In the genomic region with DNA sequence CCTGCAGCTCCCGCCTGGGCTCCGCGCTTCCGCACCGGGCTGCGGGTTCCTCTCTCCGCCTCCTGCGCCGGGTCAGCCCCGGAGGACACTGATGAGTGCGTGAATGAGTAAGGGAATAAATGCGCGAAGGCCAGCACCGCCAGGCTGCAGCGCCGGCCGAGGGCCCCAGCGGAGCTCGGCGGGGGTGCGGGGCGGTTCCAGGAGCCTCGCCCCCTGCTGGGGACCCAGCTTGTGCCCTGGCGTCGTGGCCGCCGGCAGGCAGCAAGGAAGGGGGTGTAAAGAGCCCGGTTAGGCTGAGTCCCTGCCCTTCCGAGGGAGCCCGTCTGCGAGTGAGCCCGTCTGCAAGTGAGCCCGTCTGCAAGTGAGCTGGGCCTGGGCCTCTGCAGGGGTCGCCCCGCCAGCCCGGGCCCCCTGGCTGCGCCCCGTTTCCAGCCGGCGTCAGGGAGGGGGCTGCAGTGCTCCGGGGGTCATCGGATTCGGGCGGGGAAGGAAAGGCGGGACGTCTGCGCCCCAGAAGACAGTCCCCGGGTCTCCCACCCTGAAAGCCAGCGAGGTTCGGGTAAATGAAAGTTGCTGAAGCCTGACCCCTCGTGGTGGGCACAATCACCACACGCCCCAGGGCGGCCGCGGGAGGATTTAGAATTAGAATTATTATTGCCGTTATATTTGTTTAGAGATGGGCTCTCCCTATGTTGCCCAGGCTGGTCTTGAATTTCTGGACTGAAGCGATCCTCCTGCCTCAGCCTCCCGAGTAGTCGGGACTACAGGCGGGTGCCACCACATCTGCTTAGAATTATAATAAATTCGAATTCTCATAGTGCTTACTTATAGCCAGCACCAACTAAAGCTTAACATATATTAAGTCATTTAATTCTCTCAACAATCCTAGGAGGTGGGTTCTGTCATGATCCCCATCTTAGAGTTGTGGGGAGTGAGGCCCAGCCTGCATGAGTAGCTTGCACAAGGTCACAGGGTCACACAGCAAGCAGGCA, we compare ENCODE assay signal across 8 cellular contexts. TPM values are rescaled to one million over a fixed set of nuclear protein-coding genes. Genes with fewer than 3 reads are reported as not detected.
DNase-seq lines count a peak whose midpoint lies in the region; ATAC-seq and TF ChIP-seq lines count a peak whose summit lies in the region.

No MANE protein-coding gene starts in this region.

- H3K4me3 ChIP-seq in SJSA1 (peak overlapping the region; percentile 32), thoracic aorta (peak overlapping the region; percentile 77)

- no peaks in the 10 kb centered on the region for H3K36me3 ChIP-seq in SJSA1
- no peaks in the 10 kb centered on the region for H3K36me3 ChIP-seq in thoracic aorta

- H3K4me1 ChIP-seq in SJSA1 (replicated peaks) = peaks cover 8% of the 10 kb centered on the region; the same call in 1 of the 2 replicates
- peaks cover 0 to 12% of the 10 kb centered on the region in 2 donors for H3K4me1 ChIP-seq in thoracic aorta (ENCODE audit: control insufficient read depth in 1 of 2, low read depth in 2 of 2)

- H3K9me3 ChIP-seq in SJSA1 (replicated peaks) (no peaks in the 10 kb centered on the region), thoracic aorta (no peaks in the 10 kb centered on the region)

- TF ChIP-seq CTCF in thoracic aorta (IDR thresholded peaks at IDR 0.05) = peak; percentile 82

- H3K27me3 ChIP-seq in SJSA1 (replicated peaks) (no peaks in the 10 kb centered on the region), thoracic aorta (replicated peaks; ENCODE audit: insufficient read depth) (no peaks in the 10 kb centered on the region)

- DNase-seq in NCI-H1436 (lab: John Stamatoyannopoulos, UW) = peak; percentile 34
- no peak for DNase-seq in NCI-H1436 treated with DMSO at 0.1 percent for 48 hours (lab: John Stamatoyannopoulos, UW)
- DNase-seq in SJSA1 (ENCODE audit: low read depth in 1 of 2, low spot score in 2 of 2) = peak; percentile 56 to 69
- DNase-seq in activated naive CD4-positive, alpha-beta T cell (lab: John Stamatoyannopoulos, UW) = peak; percentile 50 to 72 (median 68)
- peak; percentile 20 for DNase-seq in glomerular visceral epithelial cell (ENCODE audit: extremely low spot score)
- peak in 38 of 56 donors; percentile 13 to 69 (median 38) for DNase-seq in nucleus accumbens (lab: John Stamatoyannopoulos, UW)
- DNase-seq in thoracic aorta (ENCODE audit: low spot score) = peak; percentile 30

- ATAC-seq in HG03460 (IDR thresholded peaks at IDR 0.05; ENCODE audit: unreplicated experiment) (peak; percentile 78), thoracic aorta (ENCODE audit: insufficient number of reproducible peaks, low FRiP score, low read depth) (peak; percentile 64)

- H3K27ac ChIP-seq in SJSA1 (no peak overlapping the region), thoracic aorta (peak overlapping the region in 1 of 2 donors; percentile 31)

RNA-seq across cellular contexts. Expression of a gene that starts 8.6 kb away (rescaled TPM):
- not detected in 2 replicates for total RNA-seq in SJSA1 (2014; rRNA removed; shearing (Covaris generic))
- total RNA-seq in thoracic aorta = under 1 TPM in 1 of 2 donors, not detected in 1; 0.35 TPM

RNA-seq across cellular contexts. Expression of a gene that starts 38.7 kb away (rescaled TPM):
- total RNA-seq in SJSA1 (2014; rRNA removed; shearing (Covaris generic)) = 0.39 and 0.72 TPM in 2 replicates
- total RNA-seq in thoracic aorta = 1 to 10 TPM in 1 of 2 donors, not detected in 1; 8.5 TPM
